ENCODE assay signal across 19 cellular contexts in the genomic region with DNA sequence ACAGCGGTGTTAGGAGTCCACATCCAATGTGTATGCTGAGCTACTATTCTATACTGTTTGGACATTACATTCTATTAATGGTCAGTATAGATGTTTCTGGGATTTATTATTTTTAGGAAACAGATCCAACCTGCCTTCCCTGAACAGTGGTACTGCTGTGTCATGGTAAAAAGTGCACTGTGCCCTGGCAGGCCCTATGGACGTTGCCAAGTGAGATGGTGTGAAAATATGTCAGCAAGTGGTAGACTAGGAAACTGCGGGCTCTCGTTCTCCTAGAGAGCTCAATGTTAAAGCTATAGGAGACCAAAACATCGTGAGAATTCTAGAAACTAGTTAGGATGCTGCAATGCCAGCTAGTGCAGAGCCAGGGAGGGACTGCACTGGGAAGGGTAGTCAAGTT.
"Had no signal": no experiment of that assay in that cellular context is flagged by ENCODE, and none has a peak within 500 bp of the region (broad histone marks: within the 10 kb centered on the region; RNA-seq: fewer than 3 reads in every experiment).

No MANE protein-coding gene starts in this region.

- H3K4me2 ChIP-seq: neural progenitor cell had no signal

- H3K4me3 ChIP-seq: esophagus muscularis mucosa, gastrocnemius medialis, lung, neural progenitor cell, testis, uterus had no signal

- H3K27ac Mint-ChIP-seq: activated CD4-positive, alpha-beta memory T cell treated with anti-CD3 and anti-CD28 coated beads for 36 hours; neural progenitor cell had no signal

- H3K9me3 Mint-ChIP-seq: activated CD4-positive, alpha-beta memory T cell treated with anti-CD3 and anti-CD28 coated beads for 36 hours; activated T-cell treated with anti-CD3 and anti-CD28 coated beads, Interleukin-2, amount 50 U/mL, for 72 hours; naive thymus-derived CD8-positive, alpha-beta T cell; neural progenitor cell had no signal

- H3K4me1 ChIP-seq: testis, uterus had no signal

- H3K36me3 ChIP-seq: gastrocnemius medialis, neural progenitor cell, uterus had no signal

- H3K27ac ChIP-seq: esophagus muscularis mucosa, gastrocnemius medialis, neural progenitor cell, testis, uterus had no signal

- H3K27me3 ChIP-seq: esophagus muscularis mucosa, gastrocnemius medialis, neural progenitor cell, testis, uterus had no signal

- DNase-seq: activated CD4-positive, alpha-beta memory T cell treated with anti-CD3 and anti-CD28 coated beads for 36 hours; activated CD4-positive, alpha-beta T cell treated with anti-CD3 and anti-CD28 coated beads for 4 hours; activated effector memory CD4-positive, alpha-beta T cell treated with Interleukin-2 at 50 U/mL for 16 hours; activated naive CD4-positive, alpha-beta T cell treated with anti-CD3 and anti-CD28 coated beads, Interleukin-2, amount 50 U/mL, for 16 hours; activated T-cell treated with anti-CD3 and anti-CD28 coated beads, Interleukin-2, amount 50 U/mL, for 72 hours; cortex of kidney; effector CD4-positive, alpha-beta T cell; gastrocnemius medialis; stimulated activated CD4-positive, alpha-beta T cell treated with anti-CD3 and anti-CD28 coated beads, Interleukin-2, amount 100 ng/mL, for 48 hours; stimulated activated CD8-positive, alpha-beta memory T cell treated with anti-CD3 and anti-CD28 coated beads, Interleukin-4, amount 100 ng/mL, for 48 hours; stimulated activated naive CD4-positive, alpha-beta T cell; T-helper 9 cell; testis; trophoblast cell; uterus had no signal

- H2AFZ ChIP-seq: neural progenitor cell had no signal

- H3K9me3 ChIP-seq: esophagus muscularis mucosa, gastrocnemius medialis, testis, uterus had no signal

- ATAC-seq: activated T-cell treated with anti-CD3 and anti-CD28 coated beads, Interleukin-2, amount 50 U/mL, for 72 hours; naive thymus-derived CD8-positive, alpha-beta T cell had no signal

- H3K9ac ChIP-seq: neural progenitor cell had no signal
